Comparison of ENCODE assay signal across 1 cellular context in the genomic region with DNA sequence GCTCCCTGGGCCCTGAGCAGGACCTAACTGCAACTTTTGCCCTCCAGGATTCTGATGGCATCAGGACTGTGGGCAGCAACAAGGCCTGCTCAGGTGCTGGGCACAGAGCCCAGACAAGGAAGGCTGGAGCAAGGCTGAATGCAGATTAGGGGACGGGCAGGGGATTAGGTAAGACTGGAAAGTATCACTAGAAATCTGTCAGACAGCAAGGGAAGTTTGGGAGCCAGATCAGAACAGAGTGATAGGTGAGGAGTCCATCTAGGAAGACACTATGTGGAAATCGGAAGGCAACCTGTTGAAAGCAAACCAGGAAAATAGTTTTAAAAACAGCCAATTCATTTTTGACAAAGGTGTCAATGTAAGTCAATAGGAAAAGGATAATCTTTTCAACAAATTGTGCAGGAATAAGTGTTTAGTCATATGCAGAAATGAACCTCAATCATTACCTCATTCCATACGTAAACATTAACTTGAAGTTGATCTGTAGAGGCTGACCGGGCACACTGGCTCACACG.
A peak's percentile ranks its signal among the peaks of the same experiment; 100 is the strongest.
TF ChIP-seq lines count a peak whose summit lies in the region.

No MANE protein-coding gene starts in this region.

TF ChIP-seq in HepG2, 621 proteins besides CTCF, POLR2A, EP300 and RAD21:
- no peak for TF ChIP-seq HOXA7 (CRISPR knock-in tag; IDR thresholded peaks at IDR 0.05)
- no peak for TF ChIP-seq ZNF747 (CRISPR knock-in tag; IDR thresholded peaks at IDR 0.05; ENCODE audit: borderline replicate concordance)
- no peak for TF ChIP-seq RARG (CRISPR knock-in tag; IDR thresholded peaks at IDR 0.05; ENCODE audit: low read depth)
- TF ChIP-seq FOXO1 (CRISPR knock-in tag; IDR thresholded peaks at IDR 0.05): no peak
- TF ChIP-seq, protein P1, sequence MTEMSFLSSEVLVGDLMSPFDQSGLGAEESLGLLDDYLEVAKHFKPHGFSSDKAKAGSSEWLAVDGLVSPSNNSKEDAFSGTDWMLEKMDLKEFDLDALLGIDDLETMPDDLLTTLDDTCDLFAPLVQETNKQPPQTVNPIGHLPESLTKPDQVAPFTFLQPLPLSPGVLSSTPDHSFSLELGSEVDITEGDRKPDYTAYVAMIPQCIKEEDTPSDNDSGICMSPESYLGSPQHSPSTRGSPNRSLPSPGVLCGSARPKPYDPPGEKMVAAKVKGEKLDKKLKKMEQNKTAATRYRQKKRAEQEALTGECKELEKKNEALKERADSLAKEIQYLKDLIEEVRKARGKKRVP (CRISPR knock-in tag; IDR thresholded peaks at IDR 0.05): peak in 1 of 2 experiments; percentile 67; a peak in 2 of 4 replicates
- TF ChIP-seq, protein P2, sequence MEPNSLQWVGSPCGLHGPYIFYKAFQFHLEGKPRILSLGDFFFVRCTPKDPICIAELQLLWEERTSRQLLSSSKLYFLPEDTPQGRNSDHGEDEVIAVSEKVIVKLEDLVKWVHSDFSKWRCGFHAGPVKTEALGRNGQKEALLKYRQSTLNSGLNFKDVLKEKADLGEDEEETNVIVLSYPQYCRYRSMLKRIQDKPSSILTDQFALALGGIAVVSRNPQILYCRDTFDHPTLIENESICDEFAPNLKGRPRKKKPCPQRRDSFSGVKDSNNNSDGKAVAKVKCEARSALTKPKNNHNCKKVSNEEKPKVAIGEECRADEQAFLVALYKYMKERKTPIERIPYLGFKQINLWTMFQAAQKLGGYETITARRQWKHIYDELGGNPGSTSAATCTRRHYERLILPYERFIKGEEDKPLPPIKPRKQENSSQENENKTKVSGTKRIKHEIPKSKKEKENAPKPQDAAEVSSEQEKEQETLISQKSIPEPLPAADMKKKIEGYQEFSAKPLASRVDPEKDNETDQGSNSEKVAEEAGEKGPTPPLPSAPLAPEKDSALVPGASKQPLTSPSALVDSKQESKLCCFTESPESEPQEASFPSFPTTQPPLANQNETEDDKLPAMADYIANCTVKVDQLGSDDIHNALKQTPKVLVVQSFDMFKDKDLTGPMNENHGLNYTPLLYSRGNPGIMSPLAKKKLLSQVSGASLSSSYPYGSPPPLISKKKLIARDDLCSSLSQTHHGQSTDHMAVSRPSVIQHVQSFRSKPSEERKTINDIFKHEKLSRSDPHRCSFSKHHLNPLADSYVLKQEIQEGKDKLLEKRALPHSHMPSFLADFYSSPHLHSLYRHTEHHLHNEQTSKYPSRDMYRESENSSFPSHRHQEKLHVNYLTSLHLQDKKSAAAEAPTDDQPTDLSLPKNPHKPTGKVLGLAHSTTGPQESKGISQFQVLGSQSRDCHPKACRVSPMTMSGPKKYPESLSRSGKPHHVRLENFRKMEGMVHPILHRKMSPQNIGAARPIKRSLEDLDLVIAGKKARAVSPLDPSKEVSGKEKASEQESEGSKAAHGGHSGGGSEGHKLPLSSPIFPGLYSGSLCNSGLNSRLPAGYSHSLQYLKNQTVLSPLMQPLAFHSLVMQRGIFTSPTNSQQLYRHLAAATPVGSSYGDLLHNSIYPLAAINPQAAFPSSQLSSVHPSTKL (CRISPR knock-in tag; IDR thresholded peaks at IDR 0.05): 0 out of 2 replicates have a peak, but pooled peaks have one; percentile 6
- TF ChIP-seq GZF1 (CRISPR knock-in tag; IDR thresholded peaks at IDR 0.05): no peak
- TF ChIP-seq ATF7 (IDR thresholded peaks at IDR 0.05): peak; percentile 11; the same call in 1 of the 2 replicates
- no peak for TF ChIP-seq ATF7 (CRISPR knock-in tag; IDR thresholded peaks at IDR 0.05)
- TF ChIP-seq ZSCAN21 (CRISPR knock-in tag; IDR thresholded peaks at IDR 0.05; ENCODE audit: borderline replicate concordance): no peak
- TF ChIP-seq KDM6A (CRISPR knock-in tag; IDR thresholded peaks at IDR 0.05; ENCODE audit: low read depth): no peak
- no peak for TF ChIP-seq ZNF569 (CRISPR knock-in tag; IDR thresholded peaks at IDR 0.05; ENCODE audit: borderline replicate concordance)
- TF ChIP-seq CEBPB (IDR thresholded peaks at IDR 0.05; ENCODE audit: borderline replicate concordance, low read depth, low read length): 0 out of 2 replicates have a peak, but pooled peaks have one; percentile 8
